In genomic region chr16:67226804-67227566, GRCh38 we compare ENCODE assay signal across 1 cellular context.
A peak's percentile ranks its signal among the peaks of the same experiment; 100 is the strongest.
TF ChIP-seq lines count a peak whose summit lies in the region.

Gene TMEM208, plus strand, starts transcription at chr16:67227130. Its CDS starts 89 bp downstream, at chr16:67227219.

TF ChIP-seq in K562, 482 proteins besides CTCF, POLR2A, EP300 and RAD21 (continued from another document and continues in another):
- no peak for TF ChIP-seq CHD7 (IDR thresholded peaks at IDR 0.05; ENCODE audit: low read depth, low read length)
- no peak; the same call in 1 of the 2 replicates for TF ChIP-seq REST (CRISPR knock-in tag; IDR thresholded peaks at IDR 0.05; ENCODE audit: low read depth)
- no peak for TF ChIP-seq ZBED1 (IDR thresholded peaks at IDR 0.05)
- TF ChIP-seq ZNF282 (CRISPR knock-in tag; IDR thresholded peaks at IDR 0.05), result no peak
- TF ChIP-seq MTA1 (IDR thresholded peaks at IDR 0.05; ENCODE audit: borderline replicate concordance), result peak; percentile 100
- no peak for TF ChIP-seq MGA (IDR thresholded peaks at IDR 0.05)
- TF ChIP-seq ZFP30 (CRISPR knock-in tag; IDR thresholded peaks at IDR 0.05; ENCODE audit: borderline replicate concordance), result no peak
- peak; percentile 47 for TF ChIP-seq HNRNPLL (IDR thresholded peaks at IDR 0.05; ENCODE audit: low read depth, low read length, poor library complexity, severe bottlenecking)
- no peak for TF ChIP-seq NCOA2 (IDR thresholded peaks at IDR 0.05; ENCODE audit: partially characterized antibody in 2 of 2)
- no peak for TF ChIP-seq ZNF277 (CRISPR knock-in tag; IDR thresholded peaks at IDR 0.05; ENCODE audit: borderline replicate concordance)
- peak; percentile 99 for TF ChIP-seq ZBTB12 (CRISPR knock-in tag; IDR thresholded peaks at IDR 0.05)
- TF ChIP-seq IRF1 (CRISPR knock-in tag; IDR thresholded peaks at IDR 0.05; ENCODE audit: borderline replicate concordance), result no peak
- 0 out of 2 replicates have a peak, but pooled peaks have one; percentile 30 for TF ChIP-seq LEF1 (IDR thresholded peaks at IDR 0.05)
- TF ChIP-seq NONO (IDR thresholded peaks at IDR 0.05; ENCODE audit: low read depth in 2 of 2, low read length in 1 of 2), result no peak
- peak; percentile 88 for TF ChIP-seq CTBP1 (IDR thresholded peaks at IDR 0.05; ENCODE audit: borderline replicate concordance)
- TF ChIP-seq HOXB6 (CRISPR knock-in tag; IDR thresholded peaks at IDR 0.05; ENCODE audit: borderline replicate concordance), result no peak
- peak; percentile 73 for TF ChIP-seq POLR2AphosphoS5 (IDR thresholded peaks at IDR 0.05; ENCODE audit: control insufficient read depth, insufficient read depth, low read depth, low read length)
- no peak for TF ChIP-seq MECOM (CRISPR knock-in tag; IDR thresholded peaks at IDR 0.05)
- no peak for TF ChIP-seq ZNF830 (CRISPR knock-in tag; IDR thresholded peaks at IDR 0.05)
